ENCODE assay signal across 1 cellular context in the genomic region with DNA sequence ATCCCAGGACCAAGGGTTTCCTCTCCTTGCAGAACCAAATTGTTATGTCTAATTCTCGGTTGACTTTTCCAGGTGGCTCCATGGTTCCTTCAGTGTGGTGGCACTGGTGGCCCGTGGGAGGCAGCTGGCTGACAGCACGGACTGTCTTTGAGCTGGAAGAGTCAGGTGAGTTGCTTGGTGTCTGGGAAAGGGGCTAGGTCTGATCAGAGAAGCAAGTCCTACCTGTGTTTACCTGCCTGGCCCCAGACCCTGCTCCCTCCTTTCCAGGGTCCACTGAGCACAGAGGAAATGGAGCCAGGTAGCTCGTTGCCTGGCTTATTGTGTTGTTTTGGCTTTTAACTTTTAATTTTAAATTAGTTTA.
TF ChIP-seq lines count a peak whose summit lies in the region.

No MANE protein-coding gene starts in this region.

TF ChIP-seq in HepG2, 621 proteins besides CTCF, POLR2A, EP300 and RAD21 (continued from another document):
- TF ChIP-seq GATA4 (IDR thresholded peaks at IDR 0.05; ENCODE audit: borderline replicate concordance, low read depth) (no peak), ARNT2 (CRISPR knock-in tag; IDR thresholded peaks at IDR 0.05; ENCODE audit: low read depth) (no peak), ZNF75D (CRISPR knock-in tag; IDR thresholded peaks at IDR 0.05; ENCODE audit: borderline replicate concordance) (no peak), ZNF577 (CRISPR knock-in tag; IDR thresholded peaks at IDR 0.05; ENCODE audit: borderline replicate concordance, low read depth) (no peak), ARNT (IDR thresholded peaks at IDR 0.05) (no peak), HIVEP1 (CRISPR knock-in tag; IDR thresholded peaks at IDR 0.05) (no peak), U2AF2 (IDR thresholded peaks at IDR 0.05; ENCODE audit: low read depth, low read length) (no peak), ZNF816 (CRISPR knock-in tag; IDR thresholded peaks at IDR 0.05; ENCODE audit: borderline replicate concordance) (no peak)
- TF ChIP-seq, protein P1, sequence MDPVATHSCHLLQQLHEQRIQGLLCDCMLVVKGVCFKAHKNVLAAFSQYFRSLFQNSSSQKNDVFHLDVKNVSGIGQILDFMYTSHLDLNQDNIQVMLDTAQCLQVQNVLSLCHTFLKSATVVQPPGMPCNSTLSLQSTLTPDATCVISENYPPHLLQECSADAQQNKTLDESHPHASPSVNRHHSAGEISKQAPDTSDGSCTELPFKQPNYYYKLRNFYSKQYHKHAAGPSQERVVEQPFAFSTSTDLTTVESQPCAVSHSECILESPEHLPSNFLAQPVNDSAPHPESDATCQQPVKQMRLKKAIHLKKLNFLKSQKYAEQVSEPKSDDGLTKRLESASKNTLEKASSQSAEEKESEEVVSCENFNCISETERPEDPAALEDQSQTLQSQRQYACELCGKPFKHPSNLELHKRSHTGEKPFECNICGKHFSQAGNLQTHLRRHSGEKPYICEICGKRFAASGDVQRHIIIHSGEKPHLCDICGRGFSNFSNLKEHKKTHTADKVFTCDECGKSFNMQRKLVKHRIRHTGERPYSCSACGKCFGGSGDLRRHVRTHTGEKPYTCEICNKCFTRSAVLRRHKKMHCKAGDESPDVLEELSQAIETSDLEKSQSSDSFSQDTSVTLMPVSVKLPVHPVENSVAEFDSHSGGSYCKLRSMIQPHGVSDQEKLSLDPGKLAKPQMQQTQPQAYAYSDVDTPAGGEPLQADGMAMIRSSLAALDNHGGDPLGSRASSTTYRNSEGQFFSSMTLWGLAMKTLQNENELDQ (CRISPR knock-in tag; IDR thresholded peaks at IDR 0.05; ENCODE audit: borderline replicate concordance), result no peak
- TF ChIP-seq, protein P2, sequence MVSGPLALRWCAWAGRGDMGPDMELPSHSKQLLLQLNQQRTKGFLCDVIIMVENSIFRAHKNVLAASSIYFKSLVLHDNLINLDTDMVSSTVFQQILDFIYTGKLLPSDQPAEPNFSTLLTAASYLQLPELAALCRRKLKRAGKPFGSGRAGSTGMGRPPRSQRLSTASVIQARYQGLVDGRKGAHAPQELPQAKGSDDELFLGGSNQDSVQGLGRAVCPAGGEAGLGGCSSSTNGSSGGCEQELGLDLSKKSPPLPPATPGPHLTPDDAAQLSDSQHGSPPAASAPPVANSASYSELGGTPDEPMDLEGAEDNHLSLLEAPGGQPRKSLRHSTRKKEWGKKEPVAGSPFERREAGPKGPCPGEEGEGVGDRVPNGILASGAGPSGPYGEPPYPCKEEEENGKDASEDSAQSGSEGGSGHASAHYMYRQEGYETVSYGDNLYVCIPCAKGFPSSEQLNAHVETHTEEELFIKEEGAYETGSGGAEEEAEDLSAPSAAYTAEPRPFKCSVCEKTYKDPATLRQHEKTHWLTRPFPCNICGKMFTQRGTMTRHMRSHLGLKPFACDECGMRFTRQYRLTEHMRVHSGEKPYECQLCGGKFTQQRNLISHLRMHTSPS (CRISPR knock-in tag; IDR thresholded peaks at IDR 0.05; ENCODE audit: low read depth), result no peak
- TF ChIP-seq, protein P3, sequence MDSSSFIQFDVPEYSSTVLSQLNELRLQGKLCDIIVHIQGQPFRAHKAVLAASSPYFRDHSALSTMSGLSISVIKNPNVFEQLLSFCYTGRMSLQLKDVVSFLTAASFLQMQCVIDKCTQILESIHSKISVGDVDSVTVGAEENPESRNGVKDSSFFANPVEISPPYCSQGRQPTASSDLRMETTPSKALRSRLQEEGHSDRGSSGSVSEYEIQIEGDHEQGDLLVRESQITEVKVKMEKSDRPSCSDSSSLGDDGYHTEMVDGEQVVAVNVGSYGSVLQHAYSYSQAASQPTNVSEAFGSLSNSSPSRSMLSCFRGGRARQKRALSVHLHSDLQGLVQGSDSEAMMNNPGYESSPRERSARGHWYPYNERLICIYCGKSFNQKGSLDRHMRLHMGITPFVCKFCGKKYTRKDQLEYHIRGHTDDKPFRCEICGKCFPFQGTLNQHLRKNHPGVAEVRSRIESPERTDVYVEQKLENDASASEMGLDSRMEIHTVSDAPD (CRISPR knock-in tag; IDR thresholded peaks at IDR 0.05), result no peak
TF ChIP-seq in HepG2: peak in this region for 0.
